In the genomic region with DNA sequence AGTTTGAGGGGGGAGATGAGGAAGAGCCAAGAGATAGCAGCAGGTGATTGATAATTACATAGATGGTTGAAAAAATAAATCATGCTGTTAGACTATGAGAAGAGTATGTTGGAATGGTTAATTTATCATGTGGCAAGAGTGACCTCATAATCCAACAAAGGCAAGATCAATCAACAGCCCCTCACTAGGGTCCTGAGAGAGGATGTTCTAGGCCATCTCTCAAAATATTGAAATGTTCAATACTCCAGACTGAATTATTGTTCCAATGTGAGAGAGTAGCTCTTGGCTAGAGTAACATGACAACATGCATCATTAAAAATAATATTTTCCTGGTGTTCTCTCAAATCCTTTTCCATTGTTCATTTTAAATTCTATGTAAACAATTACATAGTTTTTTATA, we compare ENCODE assay signal across 11 cellular contexts.
DNase-seq lines count a peak whose midpoint lies in the region; TF ChIP-seq lines count a peak whose summit lies in the region.
"Had no signal": no experiment of that assay in that cellular context is flagged by ENCODE, and none has a peak within 500 bp of the region (broad histone marks: within the 10 kb centered on the region; RNA-seq: fewer than 3 reads in every experiment).

No MANE protein-coding gene starts in this region.

- peak overlapping the region; percentile 95 for H3K27ac ChIP-seq in cardiac muscle cell
- H3K27ac ChIP-seq in angular gyrus (ENCODE audit: low read depth, low read length) = peak overlapping the region; percentile 68
- no peak overlapping the region for H3K27ac ChIP-seq in mesendoderm (ENCODE audit: low read depth, low read length)

- H3K9me3 Mint-ChIP-seq in type B pancreatic cell = peaks cover 2% of the 10 kb centered on the region

- H3K4me3 ChIP-seq in cardiac muscle cell = no peak overlapping the region
- H3K4me3 ChIP-seq in mesendoderm (ENCODE audit: low read length) = no peak overlapping the region

- intact Hi-C loops in cardiac septum (cut with DNase I) (loop anchor here (2.0 to 5.0 kb wide), 2 partner anchors 67 to 178 kb away; no protein-coding TSS in a partner anchor), head of caudate nucleus (cut with DNase I) (loop anchor here (2.0 kb wide), 1 partner anchor 69 kb away; the partner anchor contains the start of gene ADD3)

- peaks cover 3% of the 10 kb centered on the region for H3K79me2 ChIP-seq in mesendoderm (ENCODE audit: control insufficient read depth, insufficient read depth, low read length)

- H3K56ac ChIP-seq in mesendoderm (ENCODE audit: low read length) = no peak overlapping the region

- peak overlapping the region; percentile 69 for H3K4me3 Mint-ChIP-seq in type B pancreatic cell

- H3K23ac ChIP-seq in mesendoderm (ENCODE audit: low read length) = no peak overlapping the region

- no peaks in the 10 kb centered on the region for H3K27me3 Mint-ChIP-seq in type B pancreatic cell

- H3K79me1 ChIP-seq in mesendoderm (ENCODE audit: low read length) = peaks cover 8% of the 10 kb centered on the region

- H3K27ac Mint-ChIP-seq in type B pancreatic cell = peak overlapping the region; percentile 69

- H2BK15ac ChIP-seq in mesendoderm (replicated peaks; ENCODE audit: low read depth) = no peak overlapping the region

- no peak overlapping the region for H3K9ac ChIP-seq in mesendoderm (ENCODE audit: low read length)

- no peak overlapping the region for H4K8ac ChIP-seq in mesendoderm (ENCODE audit: low read depth, low read length)

- no peaks in the 10 kb centered on the region for H3K27me3 ChIP-seq in cardiac muscle cell
- no peaks in the 10 kb centered on the region for H3K27me3 ChIP-seq in mesendoderm (ENCODE audit: insufficient read depth, low read length, poor library complexity)
- H3K27me3 ChIP-seq: BE2C had no signal

- H3K9me3 ChIP-seq in cardiac muscle cell (ENCODE audit: low read depth) = no peaks in the 10 kb centered on the region
- H3K9me3 ChIP-seq: BE2C had no signal

- H4K5ac ChIP-seq in mesendoderm (ENCODE audit: low read length) = no peak overlapping the region

- TF ChIP-seq CTCF in cardiac muscle cell (IDR thresholded peaks at IDR 0.05; ENCODE audit: low read depth, low read length) (no peak), type B pancreatic cell (conservative IDR thresholded peaks at IDR 0.05) (no peak)

- H3K4me1 ChIP-seq in cardiac muscle cell (ENCODE audit: low read depth) (peaks cover 67% of the 10 kb centered on the region), mesendoderm (ENCODE audit: control insufficient read depth, low read depth, low read length) (peaks cover 7% of the 10 kb centered on the region)

- H2BK5ac ChIP-seq in mesendoderm (ENCODE audit: low read length) = no peak overlapping the region

- no peak overlapping the region for H3K4ac ChIP-seq in mesendoderm (ENCODE audit: low read depth, low read length)

- no peak overlapping the region for H3K4me2 ChIP-seq in mesendoderm (ENCODE audit: low read length)

- no peak overlapping the region for H2AK5ac ChIP-seq in mesendoderm (ENCODE audit: low read length)

- H3K4me1 Mint-ChIP-seq in type B pancreatic cell (ENCODE audit: unreplicated experiment) = peaks cover 57% of the 10 kb centered on the region

- no peak overlapping the region for H2BK120ac ChIP-seq in mesendoderm (ENCODE audit: low read depth, low read length)

- DNase-seq in cardiac muscle cell (ENCODE audit: low read depth in 1 of 2, low spot score in 1 of 2) (no peak), cardiac septum (ENCODE audit: low spot score) (no peak), mesendoderm (no peak), type B pancreatic cell (ENCODE audit: extremely low spot score, unreplicated experiment) (no peak), head of caudate nucleus (no peak), NCI-H2196 treated with DMSO at 0.1 percent for 48 hours (lab: John Stamatoyannopoulos, UW; ENCODE audit: unreplicated experiment) (no peak), T-helper 9 cell (no peak)
- DNase-seq: BE2C, NCI-H187, occipital lobe had no signal

- H3K18ac ChIP-seq in mesendoderm (ENCODE audit: low read length) = peak overlapping the region; percentile 60

- H3K36me3 ChIP-seq in cardiac muscle cell (no peaks in the 10 kb centered on the region), mesendoderm (ENCODE audit: control insufficient read depth, insufficient read depth, low read length) (no peaks in the 10 kb centered on the region)
- H3K36me3 ChIP-seq: BE2C had no signal

- H3K36me3 Mint-ChIP-seq in type B pancreatic cell = peaks cover 1% of the 10 kb centered on the region
